In genomic region chr13:109786457-109787134, GRCh38 we compare ENCODE assay signal across 8 cellular contexts. TPM values are rescaled to one million over a fixed set of nuclear protein-coding genes. Genes with fewer than 3 reads are reported as not detected.
A peak's percentile ranks its signal among the peaks of the same experiment; 100 is the strongest.
DNase-seq lines count a peak whose midpoint lies in the region; ATAC-seq, FAIRE-seq and TF ChIP-seq lines count a peak whose summit lies in the region.

A gene with protein sequence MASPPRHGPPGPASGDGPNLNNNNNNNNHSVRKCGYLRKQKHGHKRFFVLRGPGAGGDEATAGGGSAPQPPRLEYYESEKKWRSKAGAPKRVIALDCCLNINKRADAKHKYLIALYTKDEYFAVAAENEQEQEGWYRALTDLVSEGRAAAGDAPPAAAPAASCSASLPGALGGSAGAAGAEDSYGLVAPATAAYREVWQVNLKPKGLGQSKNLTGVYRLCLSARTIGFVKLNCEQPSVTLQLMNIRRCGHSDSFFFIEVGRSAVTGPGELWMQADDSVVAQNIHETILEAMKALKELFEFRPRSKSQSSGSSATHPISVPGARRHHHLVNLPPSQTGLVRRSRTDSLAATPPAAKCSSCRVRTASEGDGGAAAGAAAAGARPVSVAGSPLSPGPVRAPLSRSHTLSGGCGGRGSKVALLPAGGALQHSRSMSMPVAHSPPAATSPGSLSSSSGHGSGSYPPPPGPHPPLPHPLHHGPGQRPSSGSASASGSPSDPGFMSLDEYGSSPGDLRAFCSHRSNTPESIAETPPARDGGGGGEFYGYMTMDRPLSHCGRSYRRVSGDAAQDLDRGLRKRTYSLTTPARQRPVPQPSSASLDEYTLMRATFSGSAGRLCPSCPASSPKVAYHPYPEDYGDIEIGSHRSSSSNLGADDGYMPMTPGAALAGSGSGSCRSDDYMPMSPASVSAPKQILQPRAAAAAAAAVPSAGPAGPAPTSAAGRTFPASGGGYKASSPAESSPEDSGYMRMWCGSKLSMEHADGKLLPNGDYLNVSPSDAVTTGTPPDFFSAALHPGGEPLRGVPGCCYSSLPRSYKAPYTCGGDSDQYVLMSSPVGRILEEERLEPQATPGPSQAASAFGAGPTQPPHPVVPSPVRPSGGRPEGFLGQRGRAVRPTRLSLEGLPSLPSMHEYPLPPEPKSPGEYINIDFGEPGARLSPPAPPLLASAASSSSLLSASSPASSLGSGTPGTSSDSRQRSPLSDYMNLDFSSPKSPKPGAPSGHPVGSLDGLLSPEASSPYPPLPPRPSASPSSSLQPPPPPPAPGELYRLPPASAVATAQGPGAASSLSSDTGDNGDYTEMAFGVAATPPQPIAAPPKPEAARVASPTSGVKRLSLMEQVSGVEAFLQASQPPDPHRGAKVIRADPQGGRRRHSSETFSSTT (N-terminal part only) (minus strand): TSS chr13:109786583. CDS start chr13:109786053, 530 bp downstream.

- TF ChIP-seq POLR2A in endothelial cell of umbilical vein (IDR thresholded peaks at IDR 0.05; ENCODE audit: low read depth, low read length), result peak; percentile 82

- FAIRE-seq in HTR-8/SVneo (lab: Jason Lieb, UNC) (peak; percentile 98), endothelial cell of umbilical vein (lab: Jason Lieb, UNC) (peak; percentile 85)

- H3K36me3 ChIP-seq in NT2/D1 (ENCODE audit: insufficient read depth, insufficient read length, low read length) (peaks cover 27% of the 10 kb centered on the region), endothelial cell of umbilical vein (ENCODE audit: control insufficient read depth in 2 of 2, extremely low read depth in 1 of 2, insufficient read depth in 2 of 2, low read length in 2 of 2) (peaks cover 0 to 4% of the 10 kb centered on the region in 2 experiments)

- dilution Hi-C loops in endothelial cell of umbilical vein (cut with MboI; ENCODE audit: extremely low pct_ligation_motif_present, low sequenced_read_pairs), result no loop called here

- no peaks in the 10 kb centered on the region for H3K79me2 ChIP-seq in endothelial cell of umbilical vein (ENCODE audit: control insufficient read depth, insufficient read depth, low read length)

- H3K9ac ChIP-seq in NT2/D1 (ENCODE audit: insufficient read length, low read depth) (peak within 1 kb of the TSS; percentile 85), endothelial cell of umbilical vein (replicated peaks; ENCODE audit: extremely low read depth, insufficient read depth, low read length) (peak within 1 kb of the TSS; percentile 57)

- H3K27me3 ChIP-seq in NT2/D1 (ENCODE audit: insufficient read depth, insufficient read length), result peaks cover 6% of the 10 kb centered on the region
- peaks cover 27 to 46% of the 10 kb centered on the region in 2 experiments for H3K27me3 ChIP-seq in endothelial cell of umbilical vein (ENCODE audit: control insufficient read depth in 2 of 2, insufficient read depth in 2 of 2, low read length in 2 of 2)

- DNase-seq in COR-L47 (lab: John Stamatoyannopoulos, UW), result peak; percentile 99
- DNase-seq in HTR-8/SVneo (ENCODE audit: insufficient read length, low spot score), result peak; percentile 79
- DNase-seq in NT2/D1 (ENCODE audit: low read depth, low spot score), result peak; percentile 86
- peak; percentile 86 for DNase-seq in activated T-cell treated with anti-CD3 and anti-CD28 coated beads for 1 hour (ENCODE audit: low read depth)
- DNase-seq in endothelial cell of umbilical vein (ENCODE audit: low read depth, low spot score), result peak; percentile 85
- DNase-seq in middle frontal gyrus (ENCODE audit: extremely low spot score, low spot score), result peak; percentile 91
- DNase-seq in stimulated activated CD8-positive, alpha-beta memory T cell treated with anti-CD3 and anti-CD28 coated beads, Interleukin-15, amount 100 ng/mL, for 48 hours (ENCODE audit: low read depth in 2 of 2), result peak; percentile 75 to 87

- H3K9me3 ChIP-seq in NT2/D1 (ENCODE audit: insufficient read depth, low read length), result no peaks in the 10 kb centered on the region
- H3K9me3 ChIP-seq in endothelial cell of umbilical vein (replicated peaks; ENCODE audit: control insufficient read depth, insufficient read depth, low read length), result no peaks in the 10 kb centered on the region

- intact Hi-C loops in endothelial cell of umbilical vein (cut with micrococcal nuclease), result loop anchor here (1.0 to 10.0 kb wide), 5 partner anchors 44 to 1569 kb away; partner anchors contain the start of genes ABHD13 and LIG4

- TF ChIP-seq CTCF in endothelial cell of umbilical vein (IDR thresholded peaks at IDR 0.05; ENCODE audit: extremely low read depth in 1 of 2, insufficient read depth in 1 of 2, low read depth in 1 of 2, low read length in 2 of 2), result no peak

- ATAC-seq in GM21390 (IDR thresholded peaks at IDR 0.05; ENCODE audit: unreplicated experiment), result peak; percentile 95

- CTCF ChIA-PET in endothelial cell of umbilical vein (lab: Charles Lee), result interaction anchor here (0.6 to 1.2 kb wide), 2 partner anchors 156 to 871 kb away, joined by 3 to 4 read pairs; no protein-coding TSS in a partner anchor

- H3K4me3 ChIP-seq in NT2/D1 (ENCODE audit: insufficient read length, low read depth) (peak within 1 kb of the TSS; percentile 68), endothelial cell of umbilical vein (replicated peaks in 1 of 3; ENCODE audit: insufficient read depth in 1 of 3, low read depth in 1 of 3, low read length in 3 of 3) (peak within 1 kb of the TSS; percentile 51 to 78 (median 58))

- H3K27ac ChIP-seq in endothelial cell of umbilical vein (ENCODE audit: insufficient read depth, low read depth, low read length), result no peak within 1 kb of the TSS

- no peaks in the 10 kb centered on the region for H4K20me1 ChIP-seq in endothelial cell of umbilical vein (replicated peaks; ENCODE audit: control insufficient read depth, extremely low read depth, insufficient read depth, low read length)

- POLR2A ChIA-PET in endothelial cell of umbilical vein (lab: Charles Lee), result interaction anchor here (0.6 to 1.4 kb wide), 2 partner anchors 192 to 871 kb away, joined by 3 to 6 read pairs; no protein-coding TSS in a partner anchor

- H2AFZ ChIP-seq in endothelial cell of umbilical vein (ENCODE audit: low read depth, low read length), result peak within 1 kb of the TSS; percentile 73

- no TSS peak for BruUV-seq in endothelial cell of umbilical vein (replicated peaks; lab: Mats Ljungman, UMichigan)

- no peaks in the 10 kb centered on the region for H3K9me1 ChIP-seq in endothelial cell of umbilical vein (replicated peaks; ENCODE audit: control insufficient read depth, extremely low read depth, insufficient read depth, low read length)

- H3K4me1 ChIP-seq in NT2/D1 (ENCODE audit: insufficient read depth, insufficient read length), result peaks cover 3% of the 10 kb centered on the region
- peaks cover 3% of the 10 kb centered on the region for H3K4me1 ChIP-seq in endothelial cell of umbilical vein (ENCODE audit: control insufficient read depth, extremely low read depth, insufficient read depth, low read length)

- peak within 1 kb of the TSS; percentile 48 for H3K4me2 ChIP-seq in endothelial cell of umbilical vein (ENCODE audit: insufficient read depth, low read length)

TF ChIP-seq in endothelial cell of umbilical vein, 7 proteins besides CTCF, POLR2A, EP300 and RAD21:
- TF ChIP-seq POLR2AphosphoS5 (IDR thresholded peaks at IDR 0.05; ENCODE audit: insufficient read depth, low read depth, low read length) (peak; percentile 65), EZH2 (IDR thresholded peaks at IDR 0.05; ENCODE audit: borderline replicate concordance, low read depth, low read length, severe bottlenecking) (no peak), MAX (IDR thresholded peaks at IDR 0.05; ENCODE audit: insufficient read depth, insufficient read length) (peak; percentile 82)
TF ChIP-seq in endothelial cell of umbilical vein: peak in this region for 2.

RNA-seq across cellular contexts. Expression of the gene that starts here (rescaled TPM):
- total RNA-seq in endothelial cell of umbilical vein, result 4.4 and 5.9 TPM in 2 replicates
- 1.6 TPM in 2 replicates for polyA plus RNA-seq in endothelial cell of umbilical vein
- polyA plus RNA-seq in endothelial cell of umbilical vein (2011; cell fraction: cytosol; rRNA removed), result 0.92 and 1.5 TPM in 2 replicates
- polyA plus RNA-seq in endothelial cell of umbilical vein (2011; cell fraction: nucleus; rRNA removed), result 3.5 and 3.7 TPM in 2 replicates
- polyA plus RNA-seq in endothelial cell of umbilical vein (2012), result 1.3 and 2.8 TPM in 2 replicates
- polyA minus RNA-seq in endothelial cell of umbilical vein, result 2.5 and 3.5 TPM in 2 replicates
- polyA minus RNA-seq in endothelial cell of umbilical vein (2011; cell fraction: cytosol; rRNA and poly(A)+ RNA removed), result 19.8 TPM
- polyA minus RNA-seq in endothelial cell of umbilical vein (2011; cell fraction: nucleus; rRNA and poly(A)+ RNA removed), result 6.7 and 16.9 TPM in 2 replicates
